7 cellular contexts compared by ENCODE assay signal in the genomic region with DNA sequence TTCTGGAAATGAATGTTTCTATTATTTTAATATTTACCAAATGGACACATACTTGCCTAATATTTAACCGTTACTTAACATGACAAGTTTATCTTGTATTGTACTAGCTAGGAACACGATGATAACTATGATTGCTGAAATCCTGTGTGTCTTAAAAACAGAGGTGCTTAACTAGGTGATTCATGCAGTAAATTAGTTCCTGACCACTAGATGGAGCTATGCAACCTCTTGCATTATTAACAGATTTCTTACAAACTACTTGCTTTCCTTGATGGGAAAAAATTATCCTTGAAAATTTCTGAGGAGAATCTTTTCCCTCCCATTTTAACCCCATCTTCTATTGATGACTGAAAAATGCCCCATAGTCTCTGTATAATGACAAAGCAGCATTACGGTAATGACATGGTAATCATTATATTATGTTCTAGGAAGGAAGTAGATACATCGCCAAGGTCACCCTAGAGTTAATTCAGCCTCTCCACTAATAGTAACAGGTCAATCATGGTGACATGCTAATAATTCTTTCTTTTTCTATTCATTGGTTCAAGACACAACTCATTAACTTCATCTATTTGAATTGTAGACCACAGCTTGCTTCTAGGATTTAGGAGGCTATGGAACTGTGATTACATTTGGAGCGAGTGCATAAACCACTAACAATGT.
DNase-seq lines count a peak whose midpoint lies in the region; ATAC-seq, FAIRE-seq and TF ChIP-seq lines count a peak whose summit lies in the region.

No MANE protein-coding gene starts in this region.

- ATAC-seq in HG02610 (IDR thresholded peaks at IDR 0.05; ENCODE audit: unreplicated experiment) (peak; percentile 65), GM12878 (peak; percentile 76), HG03280 (IDR thresholded peaks at IDR 0.05; ENCODE audit: unreplicated experiment) (no peak)

- no peaks in the 10 kb centered on the region for H3K9me3 ChIP-seq in GM12878 (replicated peaks; ENCODE audit: control insufficient read depth, insufficient read depth, low read length)

- POLR2A ChIA-PET in GM10248 (lab: Yijun Ruan, JAX) (no interaction called here), GM12878 (lab: Charles Lee) (no interaction called here)

- no peak for TF ChIP-seq EP300 in GM12878 (IDR thresholded peaks at IDR 0.05; ENCODE audit: borderline replicate concordance in 1 of 2, control insufficient read depth in 1 of 2, low read depth in 2 of 2, low read length in 2 of 2)

- peak; percentile 31 for FAIRE-seq in GM12878 (lab: Jason Lieb, UNC)

- no peak overlapping the region for H3K9ac ChIP-seq in GM12878 (ENCODE audit: control insufficient read depth, insufficient read depth, low read length)

- intact Hi-C loops in GM12878 (cut with micrococcal nuclease; ENCODE audit: unreplicated experiment) = loop anchor here (5.0 to 10.0 kb wide), 3 partner anchors 230 to 508 kb away; no protein-coding TSS in a partner anchor

- RAD21 ChIA-PET in GM12878 (lab: Charles Lee; ENCODE audit: unreplicated experiment) = interaction anchor here (0.6 to 1.0 kb wide), 2 partner anchors 182 to 714 kb away, joined by 3 to 4 read pairs; no protein-coding TSS in a partner anchor

- BruUV-seq in GM12878 (replicated peaks; lab: Mats Ljungman, UMichigan) = no TSS peak

- H3K4me1 ChIP-seq in GM12878 (ENCODE audit: control insufficient read depth, insufficient read depth, low read length) = no peaks in the 10 kb centered on the region

- peak; percentile 83 for TF ChIP-seq RAD21 in GM12878 (IDR thresholded peaks at IDR 0.05; ENCODE audit: insufficient read depth, low read depth, low read length)

- WGBS in GM12878 (ENCODE audit: insufficient coverage, insufficient replicate concordance, low lambda C conversion rate, missing lambda C conversion rate) = 37% methylated on average over 5 of the region's 5 CpGs

- H3K4me2 ChIP-seq in GM12878 (ENCODE audit: control insufficient read depth, insufficient read depth) = no peak overlapping the region

- H2AFZ ChIP-seq in GM12878 (ENCODE audit: control insufficient read depth, low read depth, low read length) = no peak overlapping the region

- no peaks in the 10 kb centered on the region for H3K27me3 ChIP-seq in GM12878 (replicated peaks in 1 of 2; ENCODE audit: control insufficient read depth in 2 of 2, insufficient read depth in 2 of 2, low read length in 1 of 2)

- H4K20me1 ChIP-seq in GM12878 (ENCODE audit: control insufficient read depth, insufficient read depth) = no peaks in the 10 kb centered on the region

- in situ Hi-C loops in GM12878 (cut with MboI) = no loop called here

- no peak overlapping the region for H3K27ac ChIP-seq in GM12878 (ENCODE audit: control insufficient read depth, insufficient read depth)

- H3K4me3 ChIP-seq in GM12878 = no peak overlapping the region

- H3K79me2 ChIP-seq in GM12878 (ENCODE audit: control insufficient read depth, insufficient read depth, low read length) = no peaks in the 10 kb centered on the region

- CTCF ChIA-PET in GM10248 (lab: Yijun Ruan, JAX) = interaction anchor here (0.7 to 2.2 kb wide), 13 partner anchors 8 to 81 kb away, joined by 3 to 12 read pairs (median 3); no protein-coding TSS in a partner anchor
- CTCF ChIA-PET in GM12878 (lab: Yijun Ruan, JAX) = interaction anchor here (0.8 to 2.7 kb wide), 13 partner anchors 9 to 1412 kb away, joined by 3 to 8 read pairs (median 5); no protein-coding TSS in a partner anchor

- no peaks in the 10 kb centered on the region for H3K36me3 ChIP-seq in GM12878 (ENCODE audit: control insufficient read depth in 2 of 2, insufficient read depth in 2 of 2, low read length in 1 of 2)

- no peak for TF ChIP-seq POLR2A in GM12878 (IDR thresholded peaks at IDR 0.05; ENCODE audit: low read depth, low read length)

- TF ChIP-seq CTCF in GM10248 (IDR thresholded peaks at IDR 0.05; ENCODE audit: control extremely low read depth, extremely low read depth, low read depth, missing control alignments) (peak; percentile 75), GM12878 (IDR thresholded peaks at IDR 0.05 in 2 of 3, conservative IDR thresholded peaks at IDR 0.05 in 1 of 3; ENCODE audit: control insufficient read depth in 2 of 3, extremely low read depth in 1 of 3, insufficient read depth in 1 of 3, low read depth in 3 of 3, low read length in 3 of 3) (peak; percentile 60 to 77 (median 68); a peak in 5 of 6 replicates)

- SMC1A ChIA-PET in GM12878 (lab: Charles Lee; ENCODE audit: uncharacterized antibody, unreplicated experiment) = interaction anchor here (0.8 to 1.3 kb wide), 2 partner anchors 183 to 418 kb away, joined by 3 to 4 read pairs; no protein-coding TSS in a partner anchor

- DNase-seq in GM10248 (ENCODE audit: extremely low spot score) (peak; percentile 13), NCI-H1930 (lab: John Stamatoyannopoulos, UW) (peak; percentile 20 to 25), GM12878 (ENCODE audit: low read depth, low spot score) (peak; percentile 2), kidney tubule cell (ENCODE audit: low spot score) (peak; percentile 75), COLO668 (lab: John Stamatoyannopoulos, UW; ENCODE audit: unreplicated experiment) (no peak)

TF ChIP-seq in GM12878, 131 proteins besides CTCF, POLR2A, EP300 and RAD21:
- TF ChIP-seq SIX5 (IDR thresholded peaks at IDR 0.05; ENCODE audit: low read depth, low read length, severe bottlenecking) = no peak
- TF ChIP-seq SP1 (IDR thresholded peaks at IDR 0.05; ENCODE audit: low read depth, low read length) = no peak
- no peak for TF ChIP-seq RELA (IDR thresholded peaks at IDR 0.05; ENCODE audit: borderline replicate concordance, partially characterized antibody)
- TF ChIP-seq, protein P1, sequence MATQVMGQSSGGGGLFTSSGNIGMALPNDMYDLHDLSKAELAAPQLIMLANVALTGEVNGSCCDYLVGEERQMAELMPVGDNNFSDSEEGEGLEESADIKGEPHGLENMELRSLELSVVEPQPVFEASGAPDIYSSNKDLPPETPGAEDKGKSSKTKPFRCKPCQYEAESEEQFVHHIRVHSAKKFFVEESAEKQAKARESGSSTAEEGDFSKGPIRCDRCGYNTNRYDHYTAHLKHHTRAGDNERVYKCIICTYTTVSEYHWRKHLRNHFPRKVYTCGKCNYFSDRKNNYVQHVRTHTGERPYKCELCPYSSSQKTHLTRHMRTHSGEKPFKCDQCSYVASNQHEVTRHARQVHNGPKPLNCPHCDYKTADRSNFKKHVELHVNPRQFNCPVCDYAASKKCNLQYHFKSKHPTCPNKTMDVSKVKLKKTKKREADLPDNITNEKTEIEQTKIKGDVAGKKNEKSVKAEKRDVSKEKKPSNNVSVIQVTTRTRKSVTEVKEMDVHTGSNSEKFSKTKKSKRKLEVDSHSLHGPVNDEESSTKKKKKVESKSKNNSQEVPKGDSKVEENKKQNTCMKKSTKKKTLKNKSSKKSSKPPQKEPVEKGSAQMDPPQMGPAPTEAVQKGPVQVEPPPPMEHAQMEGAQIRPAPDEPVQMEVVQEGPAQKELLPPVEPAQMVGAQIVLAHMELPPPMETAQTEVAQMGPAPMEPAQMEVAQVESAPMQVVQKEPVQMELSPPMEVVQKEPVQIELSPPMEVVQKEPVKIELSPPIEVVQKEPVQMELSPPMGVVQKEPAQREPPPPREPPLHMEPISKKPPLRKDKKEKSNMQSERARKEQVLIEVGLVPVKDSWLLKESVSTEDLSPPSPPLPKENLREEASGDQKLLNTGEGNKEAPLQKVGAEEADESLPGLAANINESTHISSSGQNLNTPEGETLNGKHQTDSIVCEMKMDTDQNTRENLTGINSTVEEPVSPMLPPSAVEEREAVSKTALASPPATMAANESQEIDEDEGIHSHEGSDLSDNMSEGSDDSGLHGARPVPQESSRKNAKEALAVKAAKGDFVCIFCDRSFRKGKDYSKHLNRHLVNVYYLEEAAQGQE (IDR thresholded peaks at IDR 0.05; ENCODE audit: low read depth, low read length) = no peak
- TF ChIP-seq SMC3 (IDR thresholded peaks at IDR 0.05; ENCODE audit: borderline replicate concordance, low read length) = peak; percentile 79
- TF ChIP-seq, protein P2, sequence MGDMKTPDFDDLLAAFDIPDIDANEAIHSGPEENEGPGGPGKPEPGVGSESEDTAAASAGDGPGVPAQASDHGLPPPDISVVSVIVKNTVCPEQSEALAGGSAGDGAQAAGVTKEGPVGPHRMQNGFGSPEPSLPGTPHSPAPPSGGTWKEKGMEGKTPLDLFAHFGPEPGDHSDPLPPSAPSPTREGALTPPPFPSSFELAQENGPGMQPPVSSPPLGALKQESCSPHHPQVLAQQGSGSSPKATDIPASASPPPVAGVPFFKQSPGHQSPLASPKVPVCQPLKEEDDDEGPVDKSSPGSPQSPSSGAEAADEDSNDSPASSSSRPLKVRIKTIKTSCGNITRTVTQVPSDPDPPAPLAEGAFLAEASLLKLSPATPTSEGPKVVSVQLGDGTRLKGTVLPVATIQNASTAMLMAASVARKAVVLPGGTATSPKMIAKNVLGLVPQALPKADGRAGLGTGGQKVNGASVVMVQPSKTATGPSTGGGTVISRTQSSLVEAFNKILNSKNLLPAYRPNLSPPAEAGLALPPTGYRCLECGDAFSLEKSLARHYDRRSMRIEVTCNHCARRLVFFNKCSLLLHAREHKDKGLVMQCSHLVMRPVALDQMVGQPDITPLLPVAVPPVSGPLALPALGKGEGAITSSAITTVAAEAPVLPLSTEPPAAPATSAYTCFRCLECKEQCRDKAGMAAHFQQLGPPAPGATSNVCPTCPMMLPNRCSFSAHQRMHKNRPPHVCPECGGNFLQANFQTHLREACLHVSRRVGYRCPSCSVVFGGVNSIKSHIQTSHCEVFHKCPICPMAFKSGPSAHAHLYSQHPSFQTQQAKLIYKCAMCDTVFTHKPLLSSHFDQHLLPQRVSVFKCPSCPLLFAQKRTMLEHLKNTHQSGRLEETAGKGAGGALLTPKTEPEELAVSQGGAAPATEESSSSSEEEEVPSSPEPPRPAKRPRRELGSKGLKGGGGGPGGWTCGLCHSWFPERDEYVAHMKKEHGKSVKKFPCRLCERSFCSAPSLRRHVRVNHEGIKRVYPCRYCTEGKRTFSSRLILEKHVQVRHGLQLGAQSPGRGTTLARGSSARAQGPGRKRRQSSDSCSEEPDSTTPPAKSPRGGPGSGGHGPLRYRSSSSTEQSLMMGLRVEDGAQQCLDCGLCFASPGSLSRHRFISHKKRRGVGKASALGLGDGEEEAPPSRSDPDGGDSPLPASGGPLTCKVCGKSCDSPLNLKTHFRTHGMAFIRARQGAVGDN (IDR thresholded peaks at IDR 0.05) = no peak
